ENCODE assay signal across 8 cellular contexts in the genomic region with DNA sequence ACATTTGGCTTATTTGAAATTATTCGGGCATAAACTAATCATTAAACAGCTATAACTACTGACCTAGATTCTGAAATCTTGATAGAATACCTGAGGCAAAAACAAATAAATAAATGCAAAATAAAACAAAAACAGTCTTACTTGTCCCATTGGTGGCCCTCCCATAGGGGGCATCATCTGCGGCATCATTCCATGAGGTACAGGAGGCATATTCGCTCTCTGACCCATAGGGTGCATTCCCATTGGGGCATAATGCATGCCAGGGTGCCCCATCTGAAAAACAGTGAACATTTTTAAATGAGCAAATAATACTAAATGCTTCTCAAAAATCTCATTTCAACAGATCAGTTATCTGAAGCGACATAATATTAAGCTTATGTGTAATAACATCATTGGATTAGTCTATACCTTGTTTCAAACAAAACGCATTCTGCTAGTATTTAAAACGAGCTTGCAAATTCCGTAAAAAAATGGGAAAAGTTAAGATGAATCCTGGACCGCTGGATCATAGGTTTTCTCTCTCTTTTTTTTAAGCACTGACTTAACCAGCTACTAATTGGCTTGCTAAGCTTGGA. TPM values are rescaled to one million over a fixed set of nuclear protein-coding genes. Genes with fewer than 3 reads are reported as not detected.
A peak's percentile ranks its signal among the peaks of the same experiment; 100 is the strongest.
DNase-seq lines count a peak whose midpoint lies in the region; ATAC-seq, FAIRE-seq and TF ChIP-seq lines count a peak whose summit lies in the region.

No MANE protein-coding gene starts in this region.

- no peak for TF ChIP-seq RAD21 in liver (IDR thresholded peaks at IDR 0.05)

- H3K9me3 ChIP-seq in astrocyte (ENCODE audit: insufficient read depth, low read depth, low read length) (no peaks in the 10 kb centered on the region), liver (ENCODE audit: control insufficient read depth in 4 of 4, low read length in 3 of 4) (no peaks in the 10 kb centered on the region)

- H3K27me3 ChIP-seq in ACC112 (ENCODE audit: insufficient read depth, low read length): no peaks in the 10 kb centered on the region
- no peaks in the 10 kb centered on the region for H3K27me3 ChIP-seq in astrocyte (ENCODE audit: insufficient read depth, low read length)
- H3K27me3 ChIP-seq in liver (ENCODE audit: control insufficient read depth in 4 of 4, insufficient read depth in 4 of 4, low read length in 3 of 4): no peaks in the 10 kb centered on the region

- peak; percentile 55 for TF ChIP-seq CTCF in astrocyte (IDR thresholded peaks at IDR 0.05; ENCODE audit: insufficient read depth, low read depth, low read length)
- peak; percentile 7 for TF ChIP-seq CTCF in liver (IDR thresholded peaks at IDR 0.05; ENCODE audit: low read depth, low read length, missing input control)

- H3K4me3 Mint-ChIP-seq in astrocyte (ENCODE audit: unreplicated experiment): peak overlapping the region; percentile 96

- H4K20me1 ChIP-seq in astrocyte (ENCODE audit: insufficient read depth, low read length): peaks cover 47% of the 10 kb centered on the region

- no peak overlapping the region for H2AFZ ChIP-seq in ACC112 (ENCODE audit: low read length, unreplicated experiment)
- no peak overlapping the region for H2AFZ ChIP-seq in astrocyte (ENCODE audit: low read depth, low read length)

- peak overlapping the region; percentile 90 for H3K4me2 ChIP-seq in astrocyte (ENCODE audit: low read length)

- H3K9me3 Mint-ChIP-seq in astrocyte (ENCODE audit: unreplicated experiment): no peaks in the 10 kb centered on the region

- peak; percentile 47 for DNase-seq in EL
- peak; percentile 12 for DNase-seq in NCI-H446 treated with DMSO at 0.1 percent for 48 hours (lab: John Stamatoyannopoulos, UW)
- no peak for DNase-seq in astrocyte (ENCODE audit: low read depth)
- DNase-seq in urothelium cell line (ENCODE audit: low spot score): peak; percentile 42

- H3K27me3 Mint-ChIP-seq in astrocyte (ENCODE audit: low read depth, unreplicated experiment): no peaks in the 10 kb centered on the region

- ATAC-seq in HG03469 (IDR thresholded peaks at IDR 0.05; ENCODE audit: unreplicated experiment) (no peak), GM19467 (IDR thresholded peaks at IDR 0.05; ENCODE audit: unreplicated experiment) (no peak)

- H3K27ac Mint-ChIP-seq in astrocyte (ENCODE audit: unreplicated experiment): peak overlapping the region; percentile 88

- FAIRE-seq in astrocyte (lab: Jason Lieb, UNC) (no peak), urothelium cell line (lab: Jason Lieb, UNC) (no peak)

- H3K36me3 ChIP-seq in ACC112 (ENCODE audit: insufficient read depth, low read length) (peaks cover 37% of the 10 kb centered on the region), astrocyte (ENCODE audit: insufficient read depth, low read length) (peaks cover 30% of the 10 kb centered on the region), liver (ENCODE audit: control insufficient read depth in 4 of 4, insufficient read depth in 3 of 4, low read depth in 1 of 4, low read length in 3 of 4) (peaks cover 0 to 12% (median 2%) of the 10 kb centered on the region in 4 donors)

- 22% methylated on average over 8 of the region's 8 CpGs for WGBS in liver

- H3K4me1 ChIP-seq in ACC112 (ENCODE audit: control insufficient read depth, insufficient read depth, low read length, unreplicated experiment) (peaks cover 22% of the 10 kb centered on the region), astrocyte (ENCODE audit: insufficient read depth, low read length) (peaks cover 16% of the 10 kb centered on the region), liver (ENCODE audit: control insufficient read depth in 4 of 4, insufficient read depth in 4 of 4, low read length in 3 of 4) (peaks cover 5 to 33% (median 23%) of the 10 kb centered on the region in 4 donors)

- peak overlapping the region; percentile 99 for H3K4me3 ChIP-seq in ACC112 (ENCODE audit: low read depth, low read length)
- peak overlapping the region; percentile 95 for H3K4me3 ChIP-seq in astrocyte (ENCODE audit: insufficient read depth, low read depth, low read length)
- H3K4me3 ChIP-seq in liver (ENCODE audit: low read depth in 1 of 3, low read length in 3 of 3): peak overlapping the region; percentile 80 to 97 (median 93)

- H3K36me3 Mint-ChIP-seq in astrocyte (ENCODE audit: low read depth, unreplicated experiment): peaks cover 6% of the 10 kb centered on the region

- H3K27ac ChIP-seq in ACC112 (ENCODE audit: low read depth, low read length): no peak overlapping the region
- H3K27ac ChIP-seq in astrocyte (ENCODE audit: low read depth, low read length): no peak overlapping the region
- no peak overlapping the region for H3K27ac ChIP-seq in liver (ENCODE audit: low read depth in 1 of 2, low read length in 2 of 2)

- H3K9ac ChIP-seq in astrocyte (ENCODE audit: low read length): peak overlapping the region; percentile 99
- H3K9ac ChIP-seq in liver (ENCODE audit: low read depth in 1 of 2, low read length in 2 of 2): peak overlapping the region; percentile 89 to 96

- H3K4me1 Mint-ChIP-seq in astrocyte (ENCODE audit: low read depth, unreplicated experiment): peaks cover 18% of the 10 kb centered on the region

- H3K79me2 ChIP-seq in ACC112 (ENCODE audit: control insufficient read depth, insufficient read depth, low read length, unreplicated experiment) (peaks cover 85% of the 10 kb centered on the region), astrocyte (ENCODE audit: insufficient read depth, low read length) (peaks cover 86% of the 10 kb centered on the region)

TF ChIP-seq in liver, 16 proteins besides CTCF, POLR2A, EP300 and RAD21:
- TF ChIP-seq EGR1 (IDR thresholded peaks at IDR 0.05; ENCODE audit: low read depth in 2 of 2) (no peak), SP1 (IDR thresholded peaks at IDR 0.05) (no peak), YY1 (IDR thresholded peaks at IDR 0.05) (no peak), GABPA (IDR thresholded peaks at IDR 0.05 in 1 of 2, conservative IDR thresholded peaks at IDR 0.05 in 1 of 2) (no peak), FOXA1 (IDR thresholded peaks at IDR 0.05) (no peak)
- TF ChIP-seq, protein P1, sequence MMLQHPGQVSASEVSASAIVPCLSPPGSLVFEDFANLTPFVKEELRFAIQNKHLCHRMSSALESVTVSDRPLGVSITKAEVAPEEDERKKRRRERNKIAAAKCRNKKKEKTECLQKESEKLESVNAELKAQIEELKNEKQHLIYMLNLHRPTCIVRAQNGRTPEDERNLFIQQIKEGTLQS (IDR thresholded peaks at IDR 0.05): no peak
- TF ChIP-seq, protein P2, sequence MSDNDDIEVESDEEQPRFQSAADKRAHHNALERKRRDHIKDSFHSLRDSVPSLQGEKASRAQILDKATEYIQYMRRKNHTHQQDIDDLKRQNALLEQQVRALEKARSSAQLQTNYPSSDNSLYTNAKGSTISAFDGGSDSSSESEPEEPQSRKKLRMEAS (IDR thresholded peaks at IDR 0.05): no peak

RNA-seq across cellular contexts. Expression of a gene that starts 1.3 kb away (rescaled TPM):
- 126 and 131 TPM in 2 replicates for total RNA-seq in astrocyte
- 10 to 100 TPM; 56.3 to 58.1 TPM for total RNA-seq in liver
- 10 to 100 TPM; 18.8 to 51.1 TPM for polyA plus RNA-seq in liver

RNA-seq across cellular contexts. Expression of a gene that starts 2.5 kb away (rescaled TPM):
- total RNA-seq in astrocyte (17.0 and 18.1 TPM in 2 replicates), liver (10 to 100 TPM in 1 of 2 donors, 1 to 10 TPM in 1; 5.6 to 16.6 TPM)
- polyA plus RNA-seq in liver: 1 to 10 TPM; 2.2 to 3.6 TPM
